2 cellular contexts compared by ENCODE assay signal in the genomic region with DNA sequence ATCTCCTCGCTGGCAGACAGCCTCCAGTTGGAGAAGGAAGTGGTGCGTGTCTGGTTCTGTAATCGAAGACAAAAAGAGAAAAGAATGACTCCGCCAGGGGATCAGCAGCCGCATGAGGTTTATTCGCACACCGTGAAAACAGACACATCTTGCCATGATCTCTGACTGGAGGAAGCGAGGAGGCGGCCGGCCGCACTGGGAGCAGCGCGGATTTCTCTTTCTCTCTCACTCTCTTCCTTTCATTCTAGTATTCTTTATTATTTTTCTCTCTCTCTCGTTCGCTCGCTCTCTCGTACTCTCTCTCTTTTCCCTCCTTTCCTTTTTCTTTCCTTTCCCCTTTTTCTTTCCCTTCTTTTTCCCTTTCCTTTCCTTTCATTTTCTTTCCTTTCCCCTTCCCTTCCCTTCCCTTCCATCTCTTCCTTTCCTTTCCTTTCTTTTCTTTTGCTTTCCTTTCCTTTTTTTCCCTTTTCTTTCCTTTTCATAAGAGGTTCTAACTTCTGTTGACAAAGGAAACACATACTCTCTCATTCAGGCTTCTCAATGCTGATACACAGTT.
TF ChIP-seq lines count a peak whose summit lies in the region.

No MANE protein-coding gene starts in this region.

TF ChIP-seq in HEK293, 187 proteins besides CTCF, POLR2A, EP300 and RAD21 (continued from another document):
- TF ChIP-seq PRDM1 (tag by site-specific recombination; IDR thresholded peaks at IDR 0.05) (peak; percentile 100), ZNF391 (tag by site-specific recombination; IDR thresholded peaks at IDR 0.05; ENCODE audit: borderline replicate concordance, low read depth) (no peak)
TF ChIP-seq in HEK293: peak in this region for 1.

TF ChIP-seq in neural cell, 6 proteins besides CTCF, POLR2A, EP300 and RAD21 (continued from another document):
- TF ChIP-seq, protein P1, sequence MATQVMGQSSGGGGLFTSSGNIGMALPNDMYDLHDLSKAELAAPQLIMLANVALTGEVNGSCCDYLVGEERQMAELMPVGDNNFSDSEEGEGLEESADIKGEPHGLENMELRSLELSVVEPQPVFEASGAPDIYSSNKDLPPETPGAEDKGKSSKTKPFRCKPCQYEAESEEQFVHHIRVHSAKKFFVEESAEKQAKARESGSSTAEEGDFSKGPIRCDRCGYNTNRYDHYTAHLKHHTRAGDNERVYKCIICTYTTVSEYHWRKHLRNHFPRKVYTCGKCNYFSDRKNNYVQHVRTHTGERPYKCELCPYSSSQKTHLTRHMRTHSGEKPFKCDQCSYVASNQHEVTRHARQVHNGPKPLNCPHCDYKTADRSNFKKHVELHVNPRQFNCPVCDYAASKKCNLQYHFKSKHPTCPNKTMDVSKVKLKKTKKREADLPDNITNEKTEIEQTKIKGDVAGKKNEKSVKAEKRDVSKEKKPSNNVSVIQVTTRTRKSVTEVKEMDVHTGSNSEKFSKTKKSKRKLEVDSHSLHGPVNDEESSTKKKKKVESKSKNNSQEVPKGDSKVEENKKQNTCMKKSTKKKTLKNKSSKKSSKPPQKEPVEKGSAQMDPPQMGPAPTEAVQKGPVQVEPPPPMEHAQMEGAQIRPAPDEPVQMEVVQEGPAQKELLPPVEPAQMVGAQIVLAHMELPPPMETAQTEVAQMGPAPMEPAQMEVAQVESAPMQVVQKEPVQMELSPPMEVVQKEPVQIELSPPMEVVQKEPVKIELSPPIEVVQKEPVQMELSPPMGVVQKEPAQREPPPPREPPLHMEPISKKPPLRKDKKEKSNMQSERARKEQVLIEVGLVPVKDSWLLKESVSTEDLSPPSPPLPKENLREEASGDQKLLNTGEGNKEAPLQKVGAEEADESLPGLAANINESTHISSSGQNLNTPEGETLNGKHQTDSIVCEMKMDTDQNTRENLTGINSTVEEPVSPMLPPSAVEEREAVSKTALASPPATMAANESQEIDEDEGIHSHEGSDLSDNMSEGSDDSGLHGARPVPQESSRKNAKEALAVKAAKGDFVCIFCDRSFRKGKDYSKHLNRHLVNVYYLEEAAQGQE (IDR thresholded peaks at IDR 0.05; ENCODE audit: borderline replicate concordance): no peak
- TF ChIP-seq EZH2 (IDR thresholded peaks at IDR 0.05; ENCODE audit: borderline replicate concordance, insufficient read depth, low read length, poor library complexity, severe bottlenecking): no peak
- no peak for TF ChIP-seq POLR2AphosphoS5 (IDR thresholded peaks at IDR 0.05)
- no peak for TF ChIP-seq TAF1 (IDR thresholded peaks at IDR 0.05; ENCODE audit: low read depth)
